11 cellular contexts compared by ENCODE assay signal in genomic region chr1:217650674-217651073, GRCh38.
"Had no signal": no experiment of that assay in that cellular context is flagged by ENCODE, and none has a peak within 500 bp of the region (broad histone marks: within the 10 kb centered on the region; RNA-seq: fewer than 3 reads in every experiment).

No MANE protein-coding gene starts in this region.

- ATAC-seq: GM23338, HCT116 had no signal

- H3K4me3 ChIP-seq: GM23248, GM23338, HAP-1 had no signal

- H3K27ac ChIP-seq: GM23248 had no signal

- H2AFZ ChIP-seq: GM23248, GM23338 had no signal

- DNase-seq: GM23248, GOT3, H7, H9, HCEC 1CT, HFFc6 had no signal

- H3K9me3 ChIP-seq: HAP-1 had no signal

- FAIRE-seq: H1, H54 had no signal

- H3K9me3 Mint-ChIP-seq: GM23338, H9, HFFc6 had no signal

- H3K36me3 ChIP-seq: HAP-1 had no signal

- H3K4me2 ChIP-seq: GM23338 had no signal

- H3K4me3 Mint-ChIP-seq: GM23338, H9, HFFc6 had no signal

- H3K9ac ChIP-seq: GM23248 had no signal

- H3K27ac Mint-ChIP-seq: GM23338, H9, HFFc6 had no signal

- H3K4me1 Mint-ChIP-seq: GM23338, H9 had no signal
